ENCODE assay signal across 7 cellular contexts in the genomic region with DNA sequence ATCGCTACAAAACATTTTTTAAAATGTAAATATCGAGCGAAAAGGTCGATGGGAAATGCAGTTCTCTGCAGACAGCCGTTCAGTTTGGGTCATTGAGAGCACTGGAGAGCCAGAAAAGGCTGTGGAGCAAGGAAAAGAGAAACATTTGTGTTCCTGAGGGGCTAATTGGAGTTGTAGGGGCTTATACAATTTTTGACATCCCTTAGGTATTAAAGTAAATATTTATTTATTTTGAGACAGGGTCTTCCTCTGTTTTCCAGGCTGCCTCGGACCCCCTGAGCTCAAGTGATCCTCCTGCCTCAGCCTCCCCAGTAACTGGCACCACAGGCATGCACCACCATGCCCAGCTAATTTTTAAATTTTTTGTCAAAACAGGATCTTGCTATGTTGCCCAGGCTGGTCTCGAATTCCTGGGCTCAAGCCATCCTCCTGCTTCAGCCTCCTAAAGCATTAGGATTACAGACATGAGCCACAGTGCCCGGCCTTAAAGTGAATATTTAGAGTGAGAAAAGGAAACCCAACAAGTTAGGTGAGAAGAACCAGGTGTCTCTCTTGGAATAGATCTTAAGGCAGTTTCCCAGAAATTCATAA. TPM values are rescaled to one million over a fixed set of nuclear protein-coding genes. Genes with fewer than 3 reads are reported as not detected.
A peak's percentile ranks its signal among the peaks of the same experiment; 100 is the strongest.
DNase-seq lines count a peak whose midpoint lies in the region; ATAC-seq and TF ChIP-seq lines count a peak whose summit lies in the region.

No MANE protein-coding gene starts in this region.

- peak overlapping the region; percentile 74 for H3K4me3 Mint-ChIP-seq in GM23338

- H3K36me3 Mint-ChIP-seq in GM23338 (ENCODE audit: low read depth), result no peaks in the 10 kb centered on the region; the same call in 2 of the 3 replicates

- peak overlapping the region; percentile 78 for H3K4me2 ChIP-seq in GM23338
- H3K4me2 ChIP-seq in PC-9, result peak overlapping the region; percentile 63

- POLR2A ChIA-PET in PC-9 (lab: Charles Lee; ENCODE audit: unreplicated experiment), result no interaction called here

- TSS peak; percentile 56 for BruUV-seq in PC-9 (replicated peaks; lab: Mats Ljungman, UMichigan)

- CTCF ChIA-PET in PC-9 (lab: Charles Lee), result no interaction called here

- peaks cover 6% of the 10 kb centered on the region; the same call in 1 of the 2 replicates for H4K20me1 ChIP-seq in GM23338 (replicated peaks; ENCODE audit: insufficient read depth)
- H4K20me1 ChIP-seq in PC-9 (ENCODE audit: insufficient read depth), result no peaks in the 10 kb centered on the region

- H3K27ac ChIP-seq in GM23338 (ENCODE audit: low read depth), result peak overlapping the region; percentile 95
- peak overlapping the region; percentile 49 for H3K27ac ChIP-seq in PC-9
- H3K27ac ChIP-seq in epithelial cell of prostate, result peak overlapping the region; percentile 75

- peaks cover 28% of the 10 kb centered on the region for H3K4me1 Mint-ChIP-seq in GM23338

- H2AFZ ChIP-seq in GM23338 (peak overlapping the region; percentile 89), PC-9 (peak overlapping the region; percentile 61; the same call in 1 of the 2 replicates)

- DNase-seq in GM23338 (ENCODE audit: low spot score), result no peak
- no peak for DNase-seq in PC-9
- DNase-seq in epithelial cell of prostate (ENCODE audit: low read depth, low spot score), result no peak
- peak; percentile 33 for DNase-seq in putamen (ENCODE audit: low spot score)
- DNase-seq in NCI-H1092 treated with DMSO at 0.1 percent for 48 hours (lab: John Stamatoyannopoulos, UW), result no peak
- DNase-seq in cerebellar nuclear complex (lab: John Stamatoyannopoulos, UW), result no peak

- peaks cover 53% of the 10 kb centered on the region for H3K27me3 Mint-ChIP-seq in GM23338 (ENCODE audit: insufficient read depth, low read depth, poor library complexity)

- no peaks in the 10 kb centered on the region for H3K9me3 ChIP-seq in PC-9 (ENCODE audit: insufficient read depth, low read depth)

- H3K4me3 ChIP-seq in GM23338 (peak overlapping the region; percentile 54), PC-9 (peak overlapping the region; percentile 53)

- no peaks in the 10 kb centered on the region for H3K9me2 ChIP-seq in GM23338 (ENCODE audit: insufficient read depth)
- no peaks in the 10 kb centered on the region for H3K9me2 ChIP-seq in PC-9 (ENCODE audit: insufficient read depth)

- no peak for ATAC-seq in GM23338
- no peak for ATAC-seq in GM21381 (IDR thresholded peaks at IDR 0.05; ENCODE audit: unreplicated experiment)

- intact Hi-C loops in PC-9 (cut with micrococcal nuclease; ENCODE audit: unreplicated experiment), result loop anchor here (1.0 to 5.0 kb wide), 3 partner anchors 52 to 414 kb away; partner anchors contain the start of gene SPINT2

- peaks cover 15% of the 10 kb centered on the region for H3F3A ChIP-seq in GM23338 (replicated peaks; ENCODE audit: low read depth)
- H3F3A ChIP-seq in PC-9 (ENCODE audit: insufficient read depth, low read depth), result peaks cover 42% of the 10 kb centered on the region; the same call in 1 of the 2 replicates

- peak overlapping the region; percentile 97 for H3K27ac Mint-ChIP-seq in GM23338

- H3K79me2 ChIP-seq in GM23338 (replicated peaks; ENCODE audit: insufficient read depth), result peaks cover 8% of the 10 kb centered on the region; the same call in 1 of the 2 replicates
- H3K79me2 ChIP-seq in PC-9 (ENCODE audit: low read depth), result peaks cover 9% of the 10 kb centered on the region

- peaks cover 36% of the 10 kb centered on the region for H3K27me3 ChIP-seq in GM23338 (ENCODE audit: insufficient read depth)
- peaks cover 17% of the 10 kb centered on the region for H3K27me3 ChIP-seq in PC-9 (ENCODE audit: insufficient read depth, low read depth)

- H3K4me1 ChIP-seq in GM23338 (ENCODE audit: insufficient read depth), result peaks cover 5% of the 10 kb centered on the region; the same call in 1 of the 2 replicates
- H3K4me1 ChIP-seq in PC-9 (replicated peaks; ENCODE audit: insufficient read depth), result peaks cover 21% of the 10 kb centered on the region; the same call in 1 of the 2 replicates

- H3K36me3 ChIP-seq in GM23338 (ENCODE audit: insufficient read depth), result no peaks in the 10 kb centered on the region
- H3K36me3 ChIP-seq in PC-9 (ENCODE audit: low read depth), result no peaks in the 10 kb centered on the region

- H3K9me3 Mint-ChIP-seq in GM23338, result no peaks in the 10 kb centered on the region

- no peak for TF ChIP-seq CTCF in GM23338 (conservative IDR thresholded peaks at IDR 0.05; ENCODE audit: low read depth in 2 of 2)
- no peak for TF ChIP-seq CTCF in PC-9 (conservative IDR thresholded peaks at IDR 0.05)

TF ChIP-seq in GM23338, 12 proteins besides CTCF, POLR2A, EP300 and RAD21:
- TF ChIP-seq, protein P1, sequence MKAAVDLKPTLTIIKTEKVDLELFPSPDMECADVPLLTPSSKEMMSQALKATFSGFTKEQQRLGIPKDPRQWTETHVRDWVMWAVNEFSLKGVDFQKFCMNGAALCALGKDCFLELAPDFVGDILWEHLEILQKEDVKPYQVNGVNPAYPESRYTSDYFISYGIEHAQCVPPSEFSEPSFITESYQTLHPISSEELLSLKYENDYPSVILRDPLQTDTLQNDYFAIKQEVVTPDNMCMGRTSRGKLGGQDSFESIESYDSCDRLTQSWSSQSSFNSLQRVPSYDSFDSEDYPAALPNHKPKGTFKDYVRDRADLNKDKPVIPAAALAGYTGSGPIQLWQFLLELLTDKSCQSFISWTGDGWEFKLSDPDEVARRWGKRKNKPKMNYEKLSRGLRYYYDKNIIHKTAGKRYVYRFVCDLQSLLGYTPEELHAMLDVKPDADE (IDR thresholded peaks at IDR 0.05), result no peak
- TF ChIP-seq STAT1 (IDR thresholded peaks at IDR 0.05; ENCODE audit: unreplicated experiment) (no peak), NANOG (IDR thresholded peaks at IDR 0.05; ENCODE audit: borderline replicate concordance) (no peak), JUNB (IDR thresholded peaks at IDR 0.05; ENCODE audit: unreplicated experiment) (no peak), ZNF331 (CRISPR knock-in tag; IDR thresholded peaks at IDR 0.05; ENCODE audit: low read depth) (no peak), ZNF114 (CRISPR knock-in tag; IDR thresholded peaks at IDR 0.05) (no peak)

RNA-seq across cellular contexts. Expression of gene YIF1B, which starts 0.8 kb away (rescaled TPM):
- total RNA-seq in GM23338 (2014; rRNA removed; shearing (Covaris generic)), result 102 and 106 TPM in 2 replicates
- 82.8 and 88.0 TPM in 2 replicates for polyA plus RNA-seq in GM23338 (2016; fragmentation: Nextera tagmentation; extraction: Ambion mirVana)
- 33.6 and 39.8 TPM in 2 replicates for total RNA-seq in PC-9 (2021)

RNA-seq across cellular contexts. Expression of gene KCNK6, which starts 3.1 kb away (rescaled TPM):
- 9.9 and 14.6 TPM in 2 replicates for total RNA-seq in GM23338 (2014; rRNA removed; shearing (Covaris generic))
- polyA plus RNA-seq in GM23338 (2016; fragmentation: Nextera tagmentation; extraction: Ambion mirVana), result 9.0 and 9.4 TPM in 2 replicates
- total RNA-seq in PC-9 (2021), result 6.1 and 9.3 TPM in 2 replicates

RNA-seq across cellular contexts. Expression of gene C19orf33, which starts 12.5 kb away (rescaled TPM):
- 26.7 and 58.9 TPM in 2 replicates for total RNA-seq in GM23338 (2014; rRNA removed; shearing (Covaris generic))
- 72.2 and 95.5 TPM in 2 replicates for polyA plus RNA-seq in GM23338 (2016; fragmentation: Nextera tagmentation; extraction: Ambion mirVana)
- 100 and 150 TPM in 2 replicates for total RNA-seq in PC-9 (2021)

RNA-seq across cellular contexts. Expression of gene CATSPERG, which starts 19.1 kb away (rescaled TPM):
- total RNA-seq in GM23338 (2014; rRNA removed; shearing (Covaris generic)), result 1.4 and 4.2 TPM in 2 replicates
- polyA plus RNA-seq in GM23338 (2016; fragmentation: Nextera tagmentation; extraction: Ambion mirVana), result 1.4 and 1.9 TPM in 2 replicates
- 11.7 and 12.4 TPM in 2 replicates for total RNA-seq in PC-9 (2021)

RNA-seq across cellular contexts. Expression of gene SPINT2, which starts 52.2 kb away (rescaled TPM):
- 382 and 468 TPM in 2 replicates for total RNA-seq in GM23338 (2014; rRNA removed; shearing (Covaris generic))
- 298 and 319 TPM in 2 replicates for polyA plus RNA-seq in GM23338 (2016; fragmentation: Nextera tagmentation; extraction: Ambion mirVana)
- total RNA-seq in PC-9 (2021), result 1,019 and 1,161 TPM in 2 replicates
